ENCODE assay signal across 8 cellular contexts in genomic region chr9:26955222-26955903, GRCh38. TPM values are rescaled to one million over a fixed set of nuclear protein-coding genes. Genes with fewer than 3 reads are reported as not detected.
DNase-seq lines count a peak whose midpoint lies in the region; ATAC-seq and TF ChIP-seq lines count a peak whose summit lies in the region.

No MANE protein-coding gene starts in this region.

- peak overlapping the region; percentile 86 for H3K4me3 Mint-ChIP-seq in activated naive CD8-positive, alpha-beta T cell treated with anti-CD3 and anti-CD28 coated beads, Interleukin-2, amount 10 ng/mL, durations not matched to agents 7 days and 5 days

- no peaks in the 10 kb centered on the region for H3K27me3 ChIP-seq in SK-N-SH (ENCODE audit: insufficient read depth)
- H3K27me3 ChIP-seq in iPS-18a (ENCODE audit: control insufficient read depth, insufficient read depth, low read length), result no peaks in the 10 kb centered on the region
- H3K27me3 ChIP-seq in smooth muscle cell (ENCODE audit: low read depth), result no peaks in the 10 kb centered on the region

- H3K9me3 ChIP-seq in SK-N-SH (no peaks in the 10 kb centered on the region), iPS-18a (ENCODE audit: control insufficient read depth, low read depth, low read length) (no peaks in the 10 kb centered on the region), smooth muscle cell (replicated peaks; ENCODE audit: low read depth) (no peaks in the 10 kb centered on the region)

- no peaks in the 10 kb centered on the region for H3K27me3 Mint-ChIP-seq in activated naive CD8-positive, alpha-beta T cell treated with anti-CD3 and anti-CD28 coated beads, Interleukin-2, amount 10 ng/mL, durations not matched to agents 7 days and 5 days

- no peak for DNase-seq in SK-N-SH
- DNase-seq in LHCN-M2 (ENCODE audit: low read depth), result peak; percentile 32
- no peak for DNase-seq in activated naive CD8-positive, alpha-beta T cell treated with anti-CD3 and anti-CD28 coated beads, Interleukin-2, amount 10 ng/mL, durations not matched to agents 7 days and 5 days
- DNase-seq in smooth muscle cell (lab: John Stamatoyannopoulos, UW; ENCODE audit: unreplicated experiment), result no peak
- no peak for DNase-seq in HPDE6-E6E7 (ENCODE audit: extremely low spot score)

- H3K36me3 ChIP-seq in SK-N-SH (replicated peaks in 1 of 2; ENCODE audit: control insufficient read depth in 1 of 2, insufficient read depth in 2 of 2, low read length in 1 of 2), result no peaks in the 10 kb centered on the region
- no peaks in the 10 kb centered on the region for H3K36me3 ChIP-seq in iPS-18a (ENCODE audit: control insufficient read depth, low read depth, low read length)
- no peaks in the 10 kb centered on the region for H3K36me3 ChIP-seq in smooth muscle cell (ENCODE audit: low read depth)

- H2AFZ ChIP-seq in SK-N-SH (ENCODE audit: low read depth), result peak overlapping the region; percentile 95
- H2AFZ ChIP-seq in smooth muscle cell (ENCODE audit: low read depth), result peak overlapping the region; percentile 84

- H3K36me3 Mint-ChIP-seq in activated naive CD8-positive, alpha-beta T cell treated with anti-CD3 and anti-CD28 coated beads, Interleukin-2, amount 10 ng/mL, durations not matched to agents 7 days and 5 days, result no peaks in the 10 kb centered on the region

- H3K9me2 ChIP-seq in SK-N-SH, result no peaks in the 10 kb centered on the region

- H3K9ac ChIP-seq in SK-N-SH (peak overlapping the region; percentile 93), iPS-18a (ENCODE audit: low read length) (peak overlapping the region; percentile 76), smooth muscle cell (ENCODE audit: low read depth) (peak overlapping the region; percentile 87)

- TF ChIP-seq CTCF in SK-N-SH (IDR thresholded peaks at IDR 0.05), result no peak
- no peak for TF ChIP-seq CTCF in smooth muscle cell (IDR thresholded peaks at IDR 0.05; ENCODE audit: borderline replicate concordance, insufficient read depth, poor library complexity, severe bottlenecking)

- TF ChIP-seq EP300 in SK-N-SH (IDR thresholded peaks at IDR 0.05; ENCODE audit: borderline replicate concordance in 1 of 2, low read depth in 1 of 2, low read length in 1 of 2), result no peak

- H3K27ac ChIP-seq in SK-N-SH (ENCODE audit: low read depth in 2 of 2, low read length in 1 of 2) (peak overlapping the region; percentile 89 to 96), iPS-18a (ENCODE audit: low read length) (no peak overlapping the region), smooth muscle cell (ENCODE audit: low read depth) (peak overlapping the region; percentile 85)

- H3K4me2 ChIP-seq in SK-N-SH (peak overlapping the region; percentile 83), smooth muscle cell (peak overlapping the region; percentile 85)

- H3K4me3 ChIP-seq in SK-N-SH (ENCODE audit: low read depth in 2 of 2, low read length in 1 of 2) (peak overlapping the region; percentile 70 to 80), iPS-18a (ENCODE audit: low read length) (peak overlapping the region; percentile 70), smooth muscle cell (peak overlapping the region; percentile 59)

- H3K4me1 Mint-ChIP-seq in activated naive CD8-positive, alpha-beta T cell treated with anti-CD3 and anti-CD28 coated beads, Interleukin-2, amount 10 ng/mL, durations not matched to agents 7 days and 5 days, result peaks cover 26% of the 10 kb centered on the region

- H3K79me2 ChIP-seq in SK-N-SH (ENCODE audit: insufficient read depth) (peaks cover 33% of the 10 kb centered on the region; the same call in 1 of the 2 replicates), smooth muscle cell (ENCODE audit: low read depth) (peaks cover 12% of the 10 kb centered on the region)

- 61% methylated on average over 4 of the region's 4 CpGs for WGBS in SK-N-SH (ENCODE audit: low lambda C conversion rate)
- WGBS in smooth muscle cell (ENCODE audit: low lambda C conversion rate), result 85% methylated on average over 4 of the region's 4 CpGs

- POLR2A ChIA-PET in SK-N-SH (lab: Yijun Ruan, JAX), result interaction anchor here (0.8 to 2.4 kb wide), 4 partner anchors 8 to 63 kb away, joined by 3 to 13 read pairs (median 8); partner anchors contain the start of genes CAAP1 and PLAA
- POLR2A ChIA-PET in activated naive CD8-positive, alpha-beta T cell treated with anti-CD3 and anti-CD28 coated beads, Interleukin-2, amount 10 ng/mL, durations not matched to agents 7 days and 5 days (lab: Charles Lee), result interaction anchor here (0.8 to 2.4 kb wide), 7 partner anchors 8 to 618 kb away, joined by 3 to 38 read pairs (median 7); partner anchors contain the start of genes C9orf72, CAAP1 and PLAA

- H4K20me1 ChIP-seq in SK-N-SH (ENCODE audit: insufficient read depth) (no peaks in the 10 kb centered on the region), smooth muscle cell (ENCODE audit: low read depth) (no peaks in the 10 kb centered on the region)

- H3K27ac Mint-ChIP-seq in activated naive CD8-positive, alpha-beta T cell treated with anti-CD3 and anti-CD28 coated beads, Interleukin-2, amount 10 ng/mL, durations not matched to agents 7 days and 5 days, result peak overlapping the region; percentile 92

- H3K9me3 Mint-ChIP-seq in activated naive CD8-positive, alpha-beta T cell treated with anti-CD3 and anti-CD28 coated beads, Interleukin-2, amount 10 ng/mL, durations not matched to agents 7 days and 5 days, result no peaks in the 10 kb centered on the region

- CTCF ChIA-PET in SK-N-SH (lab: Yijun Ruan, JAX), result interaction anchor here (1.0 kb wide), 1 partner anchor 63 kb away, joined by 5 read pairs; the partner anchor contains the start of gene CAAP1

- no peak for TF ChIP-seq RAD21 in SK-N-SH (IDR thresholded peaks at IDR 0.05; ENCODE audit: low read length)

- H3K4me1 ChIP-seq in SK-N-SH (ENCODE audit: control insufficient read depth in 1 of 2, insufficient read depth in 2 of 2, low read depth in 1 of 2, low read length in 1 of 2) (peaks cover 0 to 9% of the 10 kb centered on the region in 2 experiments; a peak in 2 of 4 replicates), iPS-18a (ENCODE audit: control insufficient read depth, low read depth, low read length) (peaks cover 15% of the 10 kb centered on the region), smooth muscle cell (ENCODE audit: low read depth) (peaks cover 14% of the 10 kb centered on the region)

- ATAC-seq in SK-N-SH treated with all-trans-retinoic acid at 6 μM for 48 hours (no peak), GM21528 (IDR thresholded peaks at IDR 0.05; ENCODE audit: low FRiP score, unreplicated experiment) (no peak)
- no peak for ATAC-seq in activated naive CD8-positive, alpha-beta T cell treated with anti-CD3 and anti-CD28 coated beads, Interleukin-2, amount 10 ng/mL, durations not matched to agents 7 days and 5 days (ENCODE audit: low read depth)

- H3F3A ChIP-seq in SK-N-SH (replicated peaks; ENCODE audit: insufficient read depth), result peaks cover 14% of the 10 kb centered on the region
- peaks cover 4% of the 10 kb centered on the region for H3F3A ChIP-seq in smooth muscle cell (ENCODE audit: low read depth)

TF ChIP-seq in SK-N-SH, 30 proteins besides CTCF, POLR2A, EP300 and RAD21 (continues in another document):
- no peak for TF ChIP-seq IRF3 (IDR thresholded peaks at IDR 0.05; ENCODE audit: low read depth, low read length)

TF ChIP-seq in SK-N-SH treated with all-trans-retinoic acid at 6 μM for 48 hours, 23 proteins besides CTCF, POLR2A, EP300 and RAD21:
- TF ChIP-seq ZNF565 (CRISPR knock-in tag; conservative IDR thresholded peaks at IDR 0.05; ENCODE audit: low read depth) (no peak), PPARA (CRISPR knock-in tag; IDR thresholded peaks at IDR 0.05; ENCODE audit: borderline replicate concordance) (no peak), ARNTL (CRISPR knock-in tag; IDR thresholded peaks at IDR 0.05; ENCODE audit: borderline replicate concordance, low read depth) (no peak), CREB5 (CRISPR knock-in tag; IDR thresholded peaks at IDR 0.05; ENCODE audit: low read depth) (no peak)

RNA-seq across cellular contexts. Expression of gene IFT74, which starts 0.8 kb away (rescaled TPM):
- polyA plus RNA-seq in SK-N-SH (2012; rRNA removed), result 6.3 and 7.3 TPM in 2 replicates
- polyA plus RNA-seq in SK-N-SH (2012; cell fraction: cytosol; rRNA removed), result 7.9 and 10.9 TPM in 2 replicates
- 4.6 and 7.4 TPM in 2 replicates for polyA plus RNA-seq in SK-N-SH (2012; cell fraction: nucleus; rRNA removed)
- 21.0 and 26.8 TPM in 2 replicates for total RNA-seq in LHCN-M2 (2014; rRNA removed)
- 5.3 TPM for polyA plus RNA-seq in LHCN-M2 (2012)
- 10 to 100 TPM in 1 of 2 experiments, 1 to 10 TPM in 1; 9.2 to 10.1 TPM for total RNA-seq in activated naive CD8-positive, alpha-beta T cell treated with anti-CD3 and anti-CD28 coated beads, Interleukin-2, amount 10 ng/mL, durations not matched to agents 7 days and 5 days
- 12.5 and 25.5 TPM in 2 replicates for total RNA-seq in smooth muscle cell
- polyA plus RNA-seq in smooth muscle cell, result 10.9 and 11.8 TPM in 2 replicates

RNA-seq across cellular contexts. Expression of gene PLAA, which starts 8.3 kb away (rescaled TPM):
- polyA plus RNA-seq in SK-N-SH (2012; rRNA removed) (13.4 and 14.0 TPM in 2 replicates), smooth muscle cell (31.2 and 32.3 TPM in 2 replicates)
- 18.1 and 20.6 TPM in 2 replicates for polyA plus RNA-seq in SK-N-SH (2012; cell fraction: cytosol; rRNA removed)
- 8.9 and 15.5 TPM in 2 replicates for polyA plus RNA-seq in SK-N-SH (2012; cell fraction: nucleus; rRNA removed)
- total RNA-seq in LHCN-M2 (2014; rRNA removed) (32.3 and 43.7 TPM in 2 replicates), smooth muscle cell (30.3 and 37.7 TPM in 2 replicates)
- polyA plus RNA-seq in LHCN-M2 (2012), result 20.5 TPM
- total RNA-seq in activated naive CD8-positive, alpha-beta T cell treated with anti-CD3 and anti-CD28 coated beads, Interleukin-2, amount 10 ng/mL, durations not matched to agents 7 days and 5 days, result 10 to 100 TPM; 28.3 to 29.8 TPM

RNA-seq across cellular contexts. Expression of gene LRRC19, which starts 50.1 kb away (rescaled TPM):
- polyA plus RNA-seq in SK-N-SH (2012; rRNA removed) (not detected in 2 replicates), smooth muscle cell (0.06 and 0.26 TPM in 2 replicates)
- not detected in 2 replicates for polyA plus RNA-seq in SK-N-SH (2012; cell fraction: cytosol; rRNA removed)
- not detected in 2 replicates for polyA plus RNA-seq in SK-N-SH (2012; cell fraction: nucleus; rRNA removed)
- total RNA-seq in LHCN-M2 (2014; rRNA removed) (not detected in 2 replicates), smooth muscle cell (not detected in 2 replicates)
- polyA plus RNA-seq in LHCN-M2 (2012), result 0.02 TPM
- total RNA-seq in activated naive CD8-positive, alpha-beta T cell treated with anti-CD3 and anti-CD28 coated beads, Interleukin-2, amount 10 ng/mL, durations not matched to agents 7 days and 5 days, result not detected
